1 cellular context compared by ENCODE assay signal in genomic region chr1:6245086-6245868, GRCh38.
A peak's percentile ranks its signal among the peaks of the same experiment; 100 is the strongest.
TF ChIP-seq lines count a peak whose summit lies in the region.

No MANE protein-coding gene starts in this region.

TF ChIP-seq in HepG2, 621 proteins besides CTCF, POLR2A, EP300 and RAD21 (continued from another document and continues in another):
- TF ChIP-seq UBTF (CRISPR knock-in tag; IDR thresholded peaks at IDR 0.05) (peak; percentile 97), PREB (CRISPR knock-in tag; IDR thresholded peaks at IDR 0.05) (peak; percentile 73; the same call in 1 of the 2 replicates), TAF15 (IDR thresholded peaks at IDR 0.05; ENCODE audit: low read depth, low read length, poor library complexity, severe bottlenecking) (no peak), U2AF1 (optimal IDR thresholded peaks at IDR 0.05; ENCODE audit: low read depth, low read length) (no peak), MTF2 (CRISPR knock-in tag; IDR thresholded peaks at IDR 0.05; ENCODE audit: borderline replicate concordance) (peak; percentile 100), ZSCAN9 (CRISPR knock-in tag; IDR thresholded peaks at IDR 0.05; ENCODE audit: borderline replicate concordance) (peak; percentile 99), ZNF484 (CRISPR knock-in tag; IDR thresholded peaks at IDR 0.05; ENCODE audit: borderline replicate concordance, low read depth) (peak; percentile 95; the same call in 1 of the 2 replicates), KLF9 (CRISPR knock-in tag; IDR thresholded peaks at IDR 0.05; ENCODE audit: low read depth) (peak; percentile 91; the same call in 1 of the 2 replicates), ZNF639 (CRISPR knock-in tag; conservative IDR thresholded peaks at IDR 0.05) (peak; percentile 95), MTA3 (CRISPR knock-in tag; IDR thresholded peaks at IDR 0.05) (no peak), TCF7 (IDR thresholded peaks at IDR 0.05; ENCODE audit: low read depth) (no peak), CBX5 (CRISPR knock-in tag; IDR thresholded peaks at IDR 0.05; ENCODE audit: borderline replicate concordance) (peak; percentile 93; the same call in 1 of the 2 replicates), MNT (IDR thresholded peaks at IDR 0.05) (no peak), SUZ12 (IDR thresholded peaks at IDR 0.05; ENCODE audit: low read depth, low read length) (no peak), ELF3 (CRISPR knock-in tag; IDR thresholded peaks at IDR 0.05) (peak; percentile 94), ZFAT (CRISPR knock-in tag; conservative IDR thresholded peaks at IDR 0.05) (peak; percentile 94), ZBTB42 (CRISPR knock-in tag; IDR thresholded peaks at IDR 0.05) (peak; percentile 96), FOSL2 (CRISPR knock-in tag; IDR thresholded peaks at IDR 0.05) (peak; percentile 76), EED (CRISPR knock-in tag; IDR thresholded peaks at IDR 0.05) (peak; percentile 98; the same call in 1 of the 2 replicates), ZNF142 (CRISPR knock-in tag; IDR thresholded peaks at IDR 0.05) (peak; percentile 97), PBX3 (CRISPR knock-in tag; IDR thresholded peaks at IDR 0.05; ENCODE audit: borderline replicate concordance) (peak; percentile 98), MAFF (IDR thresholded peaks at IDR 0.05; ENCODE audit: low read depth, low read length) (no peak), ZNF280B (CRISPR knock-in tag; IDR thresholded peaks at IDR 0.05; ENCODE audit: borderline replicate concordance) (peak; percentile 99), KIAA2018 (CRISPR knock-in tag; IDR thresholded peaks at IDR 0.05; ENCODE audit: borderline replicate concordance) (no peak), IKZF5 (CRISPR knock-in tag; IDR thresholded peaks at IDR 0.05) (peak; percentile 95), ERF (CRISPR knock-in tag; IDR thresholded peaks at IDR 0.05) (peak; percentile 100), RBM22 (optimal IDR thresholded peaks at IDR 0.05; ENCODE audit: low read length) (no peak)
